In genomic region chr7:99011341-99011705, GRCh38 we compare ENCODE assay signal across 24 cellular contexts.
"Had no signal": no experiment of that assay in that cellular context is flagged by ENCODE, and none has a peak within 500 bp of the region (broad histone marks: within the 10 kb centered on the region; RNA-seq: fewer than 3 reads in every experiment).

No MANE protein-coding gene starts in this region.

- H3K4me1 Mint-ChIP-seq: neural progenitor cell; stimulated activated effector memory CD8-positive, alpha-beta T cell treated with anti-CD3 and anti-CD28 coated beads, Interleukin-12 subunit alpha, Interleukin-12 subunit beta, amount 100 ng/mL, for 72 hours had no signal

- H3K27me3 Mint-ChIP-seq: activated CD4-positive, alpha-beta memory T cell treated with anti-CD3 and anti-CD28 coated beads for 36 hours; activated CD4-positive, alpha-beta T cell treated with anti-CD3 and anti-CD28 coated beads, Interleukin-2, amount 10 ng/mL, durations not matched to agents 24 days and 14 days; activated naive CD4-positive, alpha-beta T cell treated with anti-CD3 and anti-CD28 coated beads, Interleukin-2, amount 50 U/mL, for 24 hours; activated naive CD8-positive, alpha-beta T cell treated with anti-CD3 and anti-CD28 coated beads, Interleukin-2, amount 50 U/mL, for 24 hours; naive thymus-derived CD8-positive, alpha-beta T cell; stimulated activated naive CD8-positive, alpha-beta T cell treated with anti-CD3 and anti-CD28 coated beads, Interleukin-15, Interleukin-2, amounts not matched to agents 100 ng/mL and 50 ng/mL, for 24 hours; T-helper 17 cell had no signal

- ATAC-seq: activated naive CD8-positive, alpha-beta T cell treated with anti-CD3 and anti-CD28 coated beads, Interleukin-2, amount 50 U/mL, for 24 hours; naive thymus-derived CD8-positive, alpha-beta T cell; right lobe of liver; SK-N-SH treated with all-trans-retinoic acid at 6 μM for 48 hours; stimulated activated effector memory CD8-positive, alpha-beta T cell treated with anti-CD3 and anti-CD28 coated beads, Interleukin-12 subunit alpha, Interleukin-12 subunit beta, amount 100 ng/mL, for 72 hours; T-helper 17 cell had no signal

- H3K4me2 ChIP-seq: neural progenitor cell had no signal

- DNase-seq: activated CD4-positive, alpha-beta memory T cell treated with anti-CD3 and anti-CD28 coated beads for 36 hours; activated CD4-positive, alpha-beta T cell treated with anti-CD3 and anti-CD28 coated beads, Interleukin-2, amount 10 ng/mL, durations not matched to agents 24 days and 14 days; activated CD4-positive, CD25-positive, alpha-beta regulatory T cell treated with anti-CD3 and anti-CD28 coated beads, Interleukin-2, amount 50 U/mL, for 72 hours; activated naive CD8-positive, alpha-beta T cell treated with anti-CD3 and anti-CD28 coated beads, Interleukin-2, amount 50 U/mL, for 24 hours; activated T-cell treated with anti-CD3 and anti-CD28 coated beads for 4 hours; amygdala; central memory CD4-positive, alpha-beta T cell; esophagus squamous epithelium; foreskin melanocyte; mammary epithelial cell; midbrain; stimulated activated CD4-positive, alpha-beta T cell treated with anti-CD3 and anti-CD28 coated beads, Interleukin-4, amount 100 ng/mL, for 1 hour; T-helper 17 cell; T1000 had no signal

- H3K27me3 ChIP-seq: esophagus squamous epithelium, neural progenitor cell, right lobe of liver, upper lobe of left lung had no signal

- H3K9ac ChIP-seq: neural progenitor cell had no signal

- H3K9me3 Mint-ChIP-seq: activated CD4-positive, alpha-beta memory T cell treated with anti-CD3 and anti-CD28 coated beads for 36 hours; activated CD4-positive, alpha-beta T cell treated with anti-CD3 and anti-CD28 coated beads, Interleukin-2, amount 10 ng/mL, durations not matched to agents 24 days and 14 days; activated naive CD4-positive, alpha-beta T cell treated with anti-CD3 and anti-CD28 coated beads, Interleukin-2, amount 50 U/mL, for 24 hours; activated naive CD8-positive, alpha-beta T cell treated with anti-CD3 and anti-CD28 coated beads, Interleukin-2, amount 50 U/mL, for 24 hours; activated T-helper 1 cell treated with anti-CD3 and anti-CD28 coated beads, Interleukin-12 subunit alpha, Interleukin-12 subunit beta, Interleukin-2, Interleukin-4 antibody, amounts not matched to agents 30 ng/mL and 10 ng/mL and 1 ng/mL, durations not matched to agents 14 hours and 24 hours and 36 hours; naive thymus-derived CD8-positive, alpha-beta T cell; neural progenitor cell; stimulated activated effector memory CD8-positive, alpha-beta T cell treated with anti-CD3 and anti-CD28 coated beads, Interleukin-12 subunit alpha, Interleukin-12 subunit beta, amount 100 ng/mL, for 72 hours; stimulated activated naive CD8-positive, alpha-beta T cell treated with anti-CD3 and anti-CD28 coated beads, Interleukin-15, Interleukin-2, amounts not matched to agents 100 ng/mL and 50 ng/mL, for 24 hours had no signal

- H3K9me3 ChIP-seq: esophagus squamous epithelium, right lobe of liver, upper lobe of left lung had no signal

- H3K4me1 ChIP-seq: esophagus squamous epithelium, neural progenitor cell, right lobe of liver, upper lobe of left lung had no signal

- H3K27ac ChIP-seq: epithelial cell of prostate, esophagus squamous epithelium, neural progenitor cell, right lobe of liver, upper lobe of left lung had no signal

- H3K4me3 ChIP-seq: esophagus squamous epithelium, neural progenitor cell, right lobe of liver, upper lobe of left lung had no signal

- H3K27ac Mint-ChIP-seq: activated CD4-positive, alpha-beta memory T cell treated with anti-CD3 and anti-CD28 coated beads for 36 hours; activated CD4-positive, alpha-beta T cell treated with anti-CD3 and anti-CD28 coated beads, Interleukin-2, amount 10 ng/mL, durations not matched to agents 24 days and 14 days; activated naive CD4-positive, alpha-beta T cell treated with anti-CD3 and anti-CD28 coated beads, Interleukin-2, amount 50 U/mL, for 24 hours; activated naive CD8-positive, alpha-beta T cell treated with anti-CD3 and anti-CD28 coated beads, Interleukin-2, amount 50 U/mL, for 24 hours; activated T-helper 1 cell treated with anti-CD3 and anti-CD28 coated beads, Interleukin-12 subunit alpha, Interleukin-12 subunit beta, Interleukin-2, Interleukin-4 antibody, amounts not matched to agents 30 ng/mL and 10 ng/mL and 1 ng/mL, durations not matched to agents 14 hours and 24 hours and 36 hours; naive thymus-derived CD8-positive, alpha-beta T cell; neural progenitor cell; stimulated activated effector memory CD8-positive, alpha-beta T cell treated with anti-CD3 and anti-CD28 coated beads, Interleukin-12 subunit alpha, Interleukin-12 subunit beta, amount 100 ng/mL, for 72 hours; stimulated activated naive CD8-positive, alpha-beta T cell treated with anti-CD3 and anti-CD28 coated beads, Interleukin-15, Interleukin-2, amounts not matched to agents 100 ng/mL and 50 ng/mL, for 24 hours; T-helper 17 cell had no signal

- H3K4me3 Mint-ChIP-seq: activated CD4-positive, alpha-beta memory T cell treated with anti-CD3 and anti-CD28 coated beads for 36 hours; activated CD4-positive, alpha-beta T cell treated with anti-CD3 and anti-CD28 coated beads, Interleukin-2, amount 10 ng/mL, durations not matched to agents 24 days and 14 days; activated naive CD4-positive, alpha-beta T cell treated with anti-CD3 and anti-CD28 coated beads, Interleukin-2, amount 50 U/mL, for 24 hours; activated naive CD8-positive, alpha-beta T cell treated with anti-CD3 and anti-CD28 coated beads, Interleukin-2, amount 50 U/mL, for 24 hours; activated T-helper 1 cell treated with anti-CD3 and anti-CD28 coated beads, Interleukin-12 subunit alpha, Interleukin-12 subunit beta, Interleukin-2, Interleukin-4 antibody, amounts not matched to agents 30 ng/mL and 10 ng/mL and 1 ng/mL, durations not matched to agents 14 hours and 24 hours and 36 hours; naive thymus-derived CD8-positive, alpha-beta T cell; neural progenitor cell; stimulated activated effector memory CD8-positive, alpha-beta T cell treated with anti-CD3 and anti-CD28 coated beads, Interleukin-12 subunit alpha, Interleukin-12 subunit beta, amount 100 ng/mL, for 72 hours; stimulated activated naive CD8-positive, alpha-beta T cell treated with anti-CD3 and anti-CD28 coated beads, Interleukin-15, Interleukin-2, amounts not matched to agents 100 ng/mL and 50 ng/mL, for 24 hours; T-helper 17 cell had no signal
